ENCODE assay signal across 1 cellular context in genomic region chr22:22431271-22432220, GRCh38.
TF ChIP-seq lines count a peak whose summit lies in the region.

No MANE protein-coding gene starts in this region.

TF ChIP-seq in K562, 482 proteins besides CTCF, POLR2A, EP300 and RAD21 (continued from another document and continues in another):
- TF ChIP-seq CHD7 (IDR thresholded peaks at IDR 0.05; ENCODE audit: low read depth, low read length) = no peak
- TF ChIP-seq MEF2D (tag; conservative IDR thresholded peaks at IDR 0.05; ENCODE audit: low read depth) = no peak
- no peak for TF ChIP-seq ZNF79 (CRISPR knock-in tag; IDR thresholded peaks at IDR 0.05; ENCODE audit: low read depth)
- no peak for TF ChIP-seq TBL1XR1 (IDR thresholded peaks at IDR 0.05; ENCODE audit: low read length in 2 of 2)
- no peak for TF ChIP-seq ZNF764 (CRISPR knock-in tag; IDR thresholded peaks at IDR 0.05; ENCODE audit: low read depth)
- TF ChIP-seq IRF9 (tag; IDR thresholded peaks at IDR 0.05) = no peak
- no peak for TF ChIP-seq NCOA4 (IDR thresholded peaks at IDR 0.05; ENCODE audit: partially characterized antibody)
- no peak for TF ChIP-seq HMG20B (CRISPR knock-in tag; IDR thresholded peaks at IDR 0.05)
- TF ChIP-seq CEBPB (tag; IDR thresholded peaks at IDR 0.05) = no peak
- TF ChIP-seq ZNF592 (IDR thresholded peaks at IDR 0.05) = no peak
- TF ChIP-seq KAT2B (IDR thresholded peaks at IDR 0.05; ENCODE audit: low read depth, low read length) = no peak
- TF ChIP-seq KLF6 (CRISPR knock-in tag; IDR thresholded peaks at IDR 0.05; ENCODE audit: borderline replicate concordance) = no peak
- peak; percentile 92 for TF ChIP-seq XRCC5 (IDR thresholded peaks at IDR 0.05; ENCODE audit: low read depth, low read length)
- TF ChIP-seq GTF2F1 (IDR thresholded peaks at IDR 0.05; ENCODE audit: low read depth, low read length) = peak; percentile 20; the same call in 1 of the 2 replicates
- TF ChIP-seq RBM39 (optimal IDR thresholded peaks at IDR 0.05; ENCODE audit: low read depth, low read length) = no peak
- no peak for TF ChIP-seq SAFB2 (IDR thresholded peaks at IDR 0.05; ENCODE audit: borderline replicate concordance, low read depth, low read length, severe bottlenecking)
- no peak; the same call in 1 of the 2 replicates for TF ChIP-seq ZFP1 (CRISPR knock-in tag; IDR thresholded peaks at IDR 0.05)
- TF ChIP-seq PML (IDR thresholded peaks at IDR 0.05; ENCODE audit: low read length) = no peak
- no peak for TF ChIP-seq CBX3 (IDR thresholded peaks at IDR 0.05; ENCODE audit: borderline replicate concordance in 1 of 2, low read length in 2 of 2)
- TF ChIP-seq DNMT1 (IDR thresholded peaks at IDR 0.05) = no peak
- TF ChIP-seq SMARCB1 (IDR thresholded peaks at IDR 0.05; ENCODE audit: insufficient read length, low read depth) = no peak
- TF ChIP-seq TAL1 (IDR thresholded peaks at IDR 0.05) = no peak
- TF ChIP-seq CLOCK (CRISPR knock-in tag; IDR thresholded peaks at IDR 0.05; ENCODE audit: borderline replicate concordance) = 0 out of 2 replicates have a peak, but pooled peaks have one; percentile 4
- TF ChIP-seq ETV5 (CRISPR knock-in tag; IDR thresholded peaks at IDR 0.05; ENCODE audit: low read depth) = no peak
- TF ChIP-seq NCOA1 (IDR thresholded peaks at IDR 0.05; ENCODE audit: low read depth) = no peak
- no peak; the same call in 1 of the 2 replicates for TF ChIP-seq RERE (CRISPR knock-in tag; IDR thresholded peaks at IDR 0.05; ENCODE audit: borderline replicate concordance)
- TF ChIP-seq ZNF431 (CRISPR knock-in tag; IDR thresholded peaks at IDR 0.05) = no peak
